Comparison of ENCODE assay signal across 13 cellular contexts in the genomic region with DNA sequence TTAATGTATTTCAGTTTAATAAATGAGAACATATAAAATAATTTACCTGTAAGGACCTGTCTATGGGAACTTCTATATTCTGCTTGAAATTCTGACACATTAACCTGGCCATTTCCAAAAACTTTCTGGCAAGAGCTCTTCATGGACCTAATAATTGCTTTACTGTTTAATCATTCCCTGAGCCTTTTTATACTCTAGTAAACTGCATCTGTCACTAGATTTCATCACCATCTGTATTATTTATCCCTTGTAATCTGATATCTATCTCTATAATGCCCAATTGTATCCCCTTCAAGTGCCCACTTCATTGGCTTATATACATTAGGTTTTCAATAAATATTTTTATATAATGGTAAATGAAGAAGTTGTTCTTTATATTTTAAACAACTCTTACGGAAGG.
DNase-seq lines count a peak whose midpoint lies in the region; ATAC-seq and TF ChIP-seq lines count a peak whose summit lies in the region.
"Had no signal": no experiment of that assay in that cellular context is flagged by ENCODE, and none has a peak within 500 bp of the region (broad histone marks: within the 10 kb centered on the region; RNA-seq: fewer than 3 reads in every experiment).

No MANE protein-coding gene starts in this region.

- H3K9me2 ChIP-seq in GM23248 (ENCODE audit: insufficient read depth) = no peaks in the 10 kb centered on the region

- H3K4me1 ChIP-seq in GM23248 (ENCODE audit: insufficient read depth) (peaks cover 57% of the 10 kb centered on the region), SJCRH30 (peaks cover 51% of the 10 kb centered on the region), gastrocnemius medialis (peaks cover 38 to 52% of the 10 kb centered on the region in 2 donors)

- H4K20me1 ChIP-seq in GM23248 (ENCODE audit: insufficient read depth) = no peaks in the 10 kb centered on the region
- H4K20me1 ChIP-seq: BLaER1 had no signal

- H3K27ac ChIP-seq in GM23248 (peak overlapping the region; percentile 85), SJCRH30 (peak overlapping the region; percentile 83), gastrocnemius medialis (peak overlapping the region; percentile 57 to 83 (median 81))
- H3K27ac ChIP-seq: BLaER1 had no signal

- intact Hi-C loops in gastrocnemius medialis (cut with DNase I; ENCODE audit: low total_unique reads) = no loop called here

- ATAC-seq in gastrocnemius medialis = no peak
- ATAC-seq in HG03460 (IDR thresholded peaks at IDR 0.05; ENCODE audit: unreplicated experiment) = no peak
- ATAC-seq: right cardiac atrium had no signal

- no peak for TF ChIP-seq POLR2A in gastrocnemius medialis (IDR thresholded peaks at IDR 0.05)

- peaks cover 59% of the 10 kb centered on the region for H3F3A ChIP-seq in GM23248 (ENCODE audit: insufficient read depth)

- peak overlapping the region; percentile 58 for H3K9ac ChIP-seq in GM23248
- H3K9ac ChIP-seq: BLaER1 had no signal

- H3K4me2 ChIP-seq in GM23248 (ENCODE audit: unreplicated experiment) = peak overlapping the region; percentile 83
- H3K4me2 ChIP-seq: BLaER1 had no signal

- H3K4me3 ChIP-seq in GM23248 = peak overlapping the region; percentile 53
- no peak overlapping the region for H3K4me3 ChIP-seq in SJCRH30
- no peak overlapping the region for H3K4me3 ChIP-seq in fibroblast of the aortic adventitia (ENCODE audit: low read depth, low read length)
- H3K4me3 ChIP-seq in gastrocnemius medialis = no peak overlapping the region
- H3K4me3 ChIP-seq: BLaER1 had no signal

- no peaks in the 10 kb centered on the region for H3K9me3 ChIP-seq in GM23248 (ENCODE audit: low read depth)
- no peaks in the 10 kb centered on the region for H3K9me3 ChIP-seq in SJCRH30 (replicated peaks)
- no peaks in the 10 kb centered on the region for H3K9me3 ChIP-seq in gastrocnemius medialis

- H2AFZ ChIP-seq in GM23248 = no peak overlapping the region

- 0% methylated on average over 1 of the region's 1 CpG for WGBS in GM23248 (ENCODE audit: low coverage in 1 of 2, low lambda C conversion rate in 2 of 2, missing lambda C conversion rate in 2 of 2), 2 experiments

- in situ Hi-C loops in GM23248 (cut with MboI) = no loop called here
- in situ Hi-C loops in gastrocnemius medialis (cut with MboI; ENCODE audit: low sequenced_read_pairs in 4 of 4) = no loop called here

- DNase-seq in GM23248 (peak; percentile 54), SJCRH30 (peak in 1 of 2 experiments; percentile 65), fibroblast of the aortic adventitia (ENCODE audit: low read depth) (peak; percentile 68), gastrocnemius medialis (no peak), NOMO-1 treated with DMSO at 0.1 percent for 48 hours (lab: John Stamatoyannopoulos, UW; ENCODE audit: unreplicated experiment) (no peak), T-helper 1 cell (no peak)
- no peak for DNase-seq in activated CD4-positive, alpha-beta T cell treated with anti-CD3 and anti-CD28 coated beads for 1 hour
- DNase-seq: activated naive CD4-positive, alpha-beta T cell; head of caudate nucleus; NCI-H526 treated with DMSO at 0.1 percent for 48 hours; right cardiac atrium had no signal

- no peaks in the 10 kb centered on the region for H3K27me3 ChIP-seq in GM23248 (replicated peaks; ENCODE audit: insufficient read depth)
- no peaks in the 10 kb centered on the region for H3K27me3 ChIP-seq in SJCRH30
- H3K27me3 ChIP-seq in gastrocnemius medialis = no peaks in the 10 kb centered on the region
- H3K27me3 ChIP-seq: BLaER1 had no signal

- no peaks in the 10 kb centered on the region for H3K36me3 ChIP-seq in GM23248 (ENCODE audit: low read depth)
- no peaks in the 10 kb centered on the region for H3K36me3 ChIP-seq in SJCRH30
- no peaks in the 10 kb centered on the region for H3K36me3 ChIP-seq in gastrocnemius medialis
- H3K36me3 ChIP-seq: BLaER1 had no signal

- TF ChIP-seq CTCF in fibroblast of the aortic adventitia (IDR thresholded peaks at IDR 0.05; ENCODE audit: insufficient read depth, low read length) (no peak), gastrocnemius medialis (IDR thresholded peaks at IDR 0.05 in 4 of 5, conservative IDR thresholded peaks at IDR 0.05 in 1 of 5) (no peak)

- H3K79me2 ChIP-seq in GM23248 (ENCODE audit: insufficient read depth) = no peaks in the 10 kb centered on the region

Comparison
In these comparisons a context has a peak if more than half of its experiments do, and no peak if none do; other contexts are left out.
1. DNase-seq: peak in GM23248 (single experiment) and fibroblast of the aortic adventitia (single experiment); none in gastrocnemius medialis (0 of 2), NOMO-1 treated with DMSO at 0.1 percent for 48 hours (single experiment), activated CD4-positive, alpha-beta T cell treated with anti-CD3 and anti-CD28 coated beads for 1 hour (single experiment) and T-helper 1 cell (0 of 5).
2. Peak in every context shown above with its lines, with median percentiles within 50 percentile points of each other: H3K27ac ChIP-seq.